In genomic region chr1:24749886-24750285, GRCh38 we compare ENCODE assay signal across 1 cellular context.
TF ChIP-seq lines count a peak whose summit lies in the region.

No MANE protein-coding gene starts in this region.

TF ChIP-seq in GM12878, 131 proteins besides CTCF, POLR2A, EP300 and RAD21:
- TF ChIP-seq RFX5 (IDR thresholded peaks at IDR 0.05; ENCODE audit: low read depth, low read length) (no peak), GABPA (IDR thresholded peaks at IDR 0.05; ENCODE audit: low read depth) (no peak), POLR2AphosphoS2 (IDR thresholded peaks at IDR 0.05; ENCODE audit: low read depth, low read length) (no peak), KLF5 (IDR thresholded peaks at IDR 0.05; ENCODE audit: partially characterized antibody) (no peak), YBX1 (IDR thresholded peaks at IDR 0.05) (no peak), ATF7 (IDR thresholded peaks at IDR 0.05; ENCODE audit: low read depth) (no peak), FOXM1 (IDR thresholded peaks at IDR 0.05; ENCODE audit: low read depth, low read length) (no peak)
